In genomic region chr4:164997324-164997723, GRCh38 we compare ENCODE assay signal across 13 cellular contexts. TPM values are rescaled to one million over a fixed set of nuclear protein-coding genes. Genes with fewer than 3 reads are reported as not detected.
DNase-seq lines count a peak whose midpoint lies in the region; ATAC-seq, FAIRE-seq and TF ChIP-seq lines count a peak whose summit lies in the region.
"Had no signal": no experiment of that assay in that cellular context is flagged by ENCODE, and none has a peak within 500 bp of the region (broad histone marks: within the 10 kb centered on the region; RNA-seq: fewer than 3 reads in every experiment).

No MANE protein-coding gene starts in this region.

- no peaks in the 10 kb centered on the region for H3K36me3 ChIP-seq in small intestine (ENCODE audit: control insufficient read depth in 2 of 2, insufficient read depth in 2 of 2, low read length in 2 of 2)
- no peaks in the 10 kb centered on the region for H3K36me3 ChIP-seq in lower lobe of right lung
- H3K36me3 ChIP-seq: thyroid gland had no signal

- no peak for ATAC-seq in left lobe of liver
- ATAC-seq in lower lobe of right lung: no peak

- DNase-seq in COR-L47 (lab: John Stamatoyannopoulos, UW) (peak; percentile 57), HCEC 1CT (peak; percentile 22), OCI-M2 (lab: John Stamatoyannopoulos, UW; ENCODE audit: unreplicated experiment) (peak; percentile 23), fibroblast of villous mesenchyme (ENCODE audit: low read depth) (no peak), small intestine (no peak), left lobe of liver (ENCODE audit: low spot score) (no peak), lower lobe of right lung (no peak), AG08395 (ENCODE audit: low spot score) (no peak)
- DNase-seq: activated gamma-delta T cell, T-helper 2 cell had no signal

- FAIRE-seq in small intestine (lab: Jason Lieb, UNC): no peak

- no peak overlapping the region for H3K27ac ChIP-seq in small intestine (ENCODE audit: low read depth in 1 of 2, low read length in 1 of 2)
- H3K27ac ChIP-seq in lower lobe of right lung: no peak overlapping the region
- H3K27ac ChIP-seq: epithelial cell of prostate, thyroid gland had no signal

- H3K4me1 ChIP-seq in small intestine (ENCODE audit: control insufficient read depth in 2 of 2, insufficient read depth in 1 of 2, low read depth in 1 of 2, low read length in 1 of 2): no peaks in the 10 kb centered on the region
- H3K4me1 ChIP-seq in lower lobe of right lung: no peaks in the 10 kb centered on the region
- H3K4me1 ChIP-seq: thyroid gland had no signal

- TF ChIP-seq CTCF in fibroblast of villous mesenchyme (IDR thresholded peaks at IDR 0.05; ENCODE audit: insufficient read depth, low read depth, low read length) (peak; percentile 7), lower lobe of right lung (IDR thresholded peaks at IDR 0.05) (no peak)

- intact Hi-C loops in lower lobe of right lung (cut with DNase I): no loop called here

- H3K9me3 ChIP-seq in small intestine (ENCODE audit: control insufficient read depth, low read depth): no peaks in the 10 kb centered on the region
- H3K9me3 ChIP-seq in lower lobe of right lung: no peaks in the 10 kb centered on the region
- H3K9me3 ChIP-seq: thyroid gland had no signal

- H3K27me3 ChIP-seq in small intestine (ENCODE audit: control insufficient read depth in 2 of 2, insufficient read depth in 2 of 2, low read length in 2 of 2): no peaks in the 10 kb centered on the region
- H3K27me3 ChIP-seq in lower lobe of right lung (ENCODE audit: low read depth): no peaks in the 10 kb centered on the region
- H3K27me3 ChIP-seq: thyroid gland had no signal

- no peak overlapping the region for H3K4me3 ChIP-seq in fibroblast of villous mesenchyme (ENCODE audit: low read depth, low read length)
- no peak overlapping the region for H3K4me3 ChIP-seq in small intestine (ENCODE audit: low read depth in 1 of 2, low read length in 2 of 2)
- no peak overlapping the region for H3K4me3 ChIP-seq in lower lobe of right lung
- H3K4me3 ChIP-seq: thyroid gland had no signal

- 64 to 85% (median 77%) methylated on average over 2 of the region's 2 CpGs for WGBS in small intestine, 3 donors

RNA-seq across cellular contexts. Expression of gene TRIM61, which starts 19.9 kb away (rescaled TPM):
- total RNA-seq in fibroblast of villous mesenchyme: 1.7 and 2.9 TPM in 2 replicates
- polyA plus RNA-seq in small intestine: under 1 TPM in 1 of 3 donors, not detected in 2; 0.55 TPM
- 0.15 TPM for total RNA-seq in left lobe of liver
- 0.89 TPM for total RNA-seq in lower lobe of right lung

RNA-seq across cellular contexts. Expression of gene TRIM60, which starts 34.5 kb away (rescaled TPM):
- total RNA-seq in fibroblast of villous mesenchyme (under 0.01 and 0.32 TPM in 2 replicates), left lobe of liver (not detected), lower lobe of right lung (not detected)
- not detected for polyA plus RNA-seq in small intestine
- total RNA-seq: thyroid gland had no signal
- polyA plus RNA-seq: IgD-negative memory B cell had no signal

RNA-seq across cellular contexts. Expression of gene TRIM75, which starts 56.3 kb away (rescaled TPM):
- 0.32 TPM in 1 of 2 replicates, not detected in the other for total RNA-seq in fibroblast of villous mesenchyme
- polyA plus RNA-seq in small intestine: not detected
- total RNA-seq in left lobe of liver: not detected
- total RNA-seq in lower lobe of right lung: not detected
- total RNA-seq: thyroid gland had no signal
- polyA plus RNA-seq: IgD-negative memory B cell had no signal

Comparison
In these comparisons a context has a peak if more than half of its experiments do, and no peak if none do; other contexts are left out.
1. DNase-seq: peak in COR-L47 (single experiment), HCEC 1CT (single experiment) and OCI-M2 (single experiment); none in fibroblast of villous mesenchyme (single experiment), small intestine (single experiment), left lobe of liver (single experiment), lower lobe of right lung (single experiment) and AG08395 (single experiment).